8 cellular contexts compared by ENCODE assay signal in genomic region chr5:76582252-76583162, GRCh38. TPM values are rescaled to one million over a fixed set of nuclear protein-coding genes. Genes with fewer than 3 reads are reported as not detected.
DNase-seq lines count a peak whose midpoint lies in the region; ATAC-seq and TF ChIP-seq lines count a peak whose summit lies in the region.

No MANE protein-coding gene starts in this region.

- H3K36me3 ChIP-seq in brain microvascular endothelial cell (replicated peaks), result no peaks in the 10 kb centered on the region
- no peaks in the 10 kb centered on the region for H3K36me3 ChIP-seq in aorta (ENCODE audit: control insufficient read depth in 1 of 2, insufficient read depth in 2 of 2, low read length in 1 of 2)

- H3K4me1 Mint-ChIP-seq in osteocyte (ENCODE audit: unreplicated experiment), result peaks cover 4% of the 10 kb centered on the region

- TF ChIP-seq CTCF in GM12864 (IDR thresholded peaks at IDR 0.05; ENCODE audit: low read depth, low read length, missing control alignments) (no peak), brain microvascular endothelial cell (IDR thresholded peaks at IDR 0.05; ENCODE audit: low read depth, low read length, missing control alignments) (no peak), osteocyte (IDR thresholded peaks at IDR 0.05) (no peak)

- no peaks in the 10 kb centered on the region for H3K4me1 ChIP-seq in aorta (ENCODE audit: control insufficient read depth in 1 of 2, insufficient read depth in 2 of 2, low read length in 2 of 2)

- DNase-seq in GM12864 (ENCODE audit: low read depth) (peak; percentile 67), HT1080 (ENCODE audit: low read depth) (peak; percentile 56), brain microvascular endothelial cell (peak; percentile 84), aorta (no peak), SHP77 treated with DMSO at 0.1 percent for 48 hours (lab: John Stamatoyannopoulos, UW) (no peak), Ammon's horn (ENCODE audit: low spot score) (no peak), osteocyte (ENCODE audit: extremely low spot score, unreplicated experiment) (no peak)

- ATAC-seq in GM21423 (IDR thresholded peaks at IDR 0.05; ENCODE audit: unreplicated experiment) (peak; percentile 90), aorta (ENCODE audit: low FRiP score) (no peak)

- peaks cover 11% of the 10 kb centered on the region for H3K27me3 Mint-ChIP-seq in osteocyte (ENCODE audit: unreplicated experiment)

- no peak overlapping the region for H3K4me3 Mint-ChIP-seq in osteocyte (ENCODE audit: unreplicated experiment)

- H3K9me3 ChIP-seq in aorta (ENCODE audit: control insufficient read depth, low read length), result no peaks in the 10 kb centered on the region

- in situ Hi-C loops in brain microvascular endothelial cell (cut with HindIII; ENCODE audit: low pct_ligation_motif_present, low sequenced_read_pairs), result no loop called here

- no peak overlapping the region for H3K27ac ChIP-seq in brain microvascular endothelial cell
- H3K27ac ChIP-seq in aorta (ENCODE audit: low read depth in 1 of 2, low read length in 2 of 2), result no peak overlapping the region

- 64 to 73% methylated on average over 6 of the region's 6 CpGs for WGBS in aorta, 2 donors

- no peak overlapping the region for H3K27ac Mint-ChIP-seq in osteocyte (ENCODE audit: unreplicated experiment)

- intact Hi-C loops in aorta (cut with DNase I), result no loop called here

- H3K27me3 ChIP-seq in brain microvascular endothelial cell (replicated peaks) (no peaks in the 10 kb centered on the region), aorta (ENCODE audit: control insufficient read depth in 1 of 2, insufficient read depth in 2 of 2, low read length in 1 of 2) (no peaks in the 10 kb centered on the region)

- no peak overlapping the region for H3K4me3 ChIP-seq in GM12864 (ENCODE audit: low read depth, low read length)
- H3K4me3 ChIP-seq in brain microvascular endothelial cell (ENCODE audit: low read depth, low read length), result no peak overlapping the region
- H3K4me3 ChIP-seq in aorta (ENCODE audit: low read length in 2 of 2), result no peak overlapping the region

- no peaks in the 10 kb centered on the region for H3K36me3 Mint-ChIP-seq in osteocyte (ENCODE audit: unreplicated experiment)

- H3K9me3 Mint-ChIP-seq in osteocyte (ENCODE audit: unreplicated experiment), result no peaks in the 10 kb centered on the region

RNA-seq across cellular contexts. Expression of gene F2RL2, which starts 40.7 kb away (rescaled TPM):
- 2.8 and 4.1 TPM in 2 replicates for total RNA-seq in HT1080 (2014; rRNA removed; shearing (Covaris generic))
- 3.5 and 4.4 TPM in 2 replicates for polyA plus RNA-seq in HT1080 (2015; cell fraction: cytosol; rRNA removed)
- 3.2 and 3.8 TPM in 2 replicates for polyA plus RNA-seq in HT1080 (2015; cell fraction: nucleus; rRNA removed)
- total RNA-seq in aorta, result under 1 TPM; 0.32 to 0.51 TPM
- 1 to 10 TPM in 1 of 2 donors, under 1 TPM in 1; 0.50 to 4.4 TPM for polyA plus RNA-seq in aorta
- total RNA-seq in osteocyte, result 13.0 and 14.1 TPM in 2 replicates

Comparison
In these comparisons a context has a peak if more than half of its experiments do, and no peak if none do; other contexts are left out.
1. DNase-seq: peak in GM12864 (single experiment), HT1080 (single experiment) and brain microvascular endothelial cell (single experiment); none in aorta (0 of 2), SHP77 treated with DMSO at 0.1 percent for 48 hours (single experiment), Ammon's horn (single experiment) and osteocyte (single experiment).